Comparison of ENCODE assay signal across 35 cellular contexts in genomic region chr7:42409296-42409695, GRCh38.
"Had no signal": no experiment of that assay in that cellular context is flagged by ENCODE, and none has a peak within 500 bp of the region (broad histone marks: within the 10 kb centered on the region; RNA-seq: fewer than 3 reads in every experiment).

No MANE protein-coding gene starts in this region.

- H3K36me3 ChIP-seq: adrenal gland, brain microvascular endothelial cell, breast epithelium had no signal

- H3K4me1 Mint-ChIP-seq: activated CD4-positive, alpha-beta T cell treated with anti-CD3 and anti-CD28 coated beads for 36 hours; activated CD4-positive, alpha-beta T cell treated with anti-CD3 and anti-CD28 coated beads, Interleukin-2, amount 10 ng/mL, durations not matched to agents 7 days and 5 days; activated naive CD8-positive, alpha-beta T cell treated with anti-CD3 and anti-CD28 coated beads for 36 hours; activated T-helper 17 cell treated with anti-CD3 and anti-CD28 coated beads, Interleukin-2, amount 50 U/mL, for 72 hours had no signal

- H3K36me3 Mint-ChIP-seq: activated CD4-positive, alpha-beta memory T cell treated with anti-CD3 and anti-CD28 coated beads for 36 hours; activated naive CD4-positive, alpha-beta T cell treated with anti-CD3 and anti-CD28 coated beads, Interleukin-2, amount 50 U/mL, for 72 hours; activated naive CD8-positive, alpha-beta T cell treated with anti-CD3 and anti-CD28 coated beads for 36 hours had no signal

- H3K27me3 ChIP-seq: adrenal gland, body of pancreas, brain microvascular endothelial cell, breast epithelium had no signal

- H3K9me3 ChIP-seq: adrenal gland, body of pancreas, breast epithelium had no signal

- DNase-seq: activated CD4-positive, alpha-beta memory T cell treated with anti-CD3 and anti-CD28 coated beads for 36 hours; activated CD4-positive, alpha-beta T cell treated with anti-CD3 and anti-CD28 coated beads for 1 hour; activated CD4-positive, alpha-beta T cell treated with anti-CD3 and anti-CD28 coated beads for 36 hours; activated CD4-positive, alpha-beta T cell treated with anti-CD3 and anti-CD28 coated beads for 48 hours; activated CD4-positive, alpha-beta T cell treated with anti-CD3 and anti-CD28 coated beads, Interleukin-2, amount 10 ng/mL, durations not matched to agents 7 days and 5 days; activated CD4-positive, CD25-positive, alpha-beta regulatory T cell; activated CD8-positive, alpha-beta memory T cell treated with anti-CD3 and anti-CD28 coated beads, Interleukin-2, amount 50 U/mL, for 4 hours; activated CD8-positive, alpha-beta T cell treated with anti-CD3 and anti-CD28 coated beads for 36 hours; activated effector memory CD4-positive, alpha-beta T cell treated with anti-CD3 and anti-CD28 coated beads, Interleukin-2, amount 50 U/mL, for 16 hours; activated gamma-delta T cell treated with Interleukin-2 at 50 U/mL for 16 hours; activated naive CD4-positive, alpha-beta T cell; activated naive CD4-positive, alpha-beta T cell treated with anti-CD3 and anti-CD28 coated beads for 36 hours; activated naive CD4-positive, alpha-beta T cell treated with anti-CD3 and anti-CD28 coated beads, Interleukin-2, amount 50 U/mL, for 16 hours; activated naive CD8-positive, alpha-beta T cell treated with anti-CD3 and anti-CD28 coated beads for 36 hours; activated T-cell treated with anti-CD3 and anti-CD28 coated beads for 4 hours; activated T-cell treated with anti-CD3 and anti-CD28 coated beads, Interleukin-2, amount 50 U/mL, for 1 hour; activated T-cell treated with anti-CD3 and anti-CD28 coated beads, Interleukin-2, amount 50 U/mL, for 4 hours; activated T-cell treated with anti-CD3 and anti-CD28 coated beads, Interleukin-2, amount 50 U/mL, for 72 hours; adrenal gland; amniotic stem cell; aorta; body of pancreas; brain microvascular endothelial cell; central memory CD4-positive, alpha-beta T cell; T-helper 1 cell; T-helper 2 cell; T-helper 9 cell had no signal

- H3K4me3 Mint-ChIP-seq: activated CD4-positive, alpha-beta memory T cell treated with anti-CD3 and anti-CD28 coated beads for 36 hours; activated CD4-positive, alpha-beta T cell treated with anti-CD3 and anti-CD28 coated beads for 36 hours; activated CD4-positive, alpha-beta T cell treated with anti-CD3 and anti-CD28 coated beads, Interleukin-2, amount 10 ng/mL, durations not matched to agents 7 days and 5 days; activated CD8-positive, alpha-beta T cell treated with anti-CD3 and anti-CD28 coated beads for 36 hours; activated naive CD4-positive, alpha-beta T cell treated with anti-CD3 and anti-CD28 coated beads for 36 hours; activated naive CD8-positive, alpha-beta T cell treated with anti-CD3 and anti-CD28 coated beads for 36 hours; activated T-cell treated with anti-CD3 and anti-CD28 coated beads, Interleukin-2, amount 50 U/mL, for 4 hours; activated T-cell treated with anti-CD3 and anti-CD28 coated beads, Interleukin-2, amount 50 U/mL, for 72 hours; activated T-helper 1 cell treated with anti-CD3 and anti-CD28 coated beads, Interleukin-12 subunit alpha, Interleukin-12 subunit beta, Interleukin-2, Interleukin-4 antibody, amounts not matched to agents 30 ng/mL and 10 ng/mL and 1 ng/mL, durations not matched to agents 14 hours and 24 hours and 36 hours; activated T-helper 17 cell treated with anti-CD3 and anti-CD28 coated beads, Interleukin-2, amount 50 U/mL, for 72 hours; T-helper 1 cell treated with Interleukin-12 subunit alpha and Interleukin-12 subunit beta and Interleukin-4 antibody, amounts not matched to agents 30 μg/mL and 1 μg/mL, for 36 hours; T-helper 2 cell treated with Interferon-gamma antibody and Interleukin-4, amounts not matched to agents 5 μg/mL and 100 μg/mL, for 36 hours had no signal

- ATAC-seq: activated CD4-positive, alpha-beta T cell treated with anti-CD3 and anti-CD28 coated beads for 36 hours; activated CD4-positive, CD25-positive, alpha-beta regulatory T cell treated with anti-CD3 and anti-CD28 coated beads, Interleukin-2, amount 50 U/mL, for 24 hours; activated CD8-positive, alpha-beta T cell treated with anti-CD3 and anti-CD28 coated beads for 36 hours; activated naive CD4-positive, alpha-beta T cell treated with anti-CD3 and anti-CD28 coated beads, Interleukin-2, amount 50 U/mL, for 72 hours; activated T-cell treated with anti-CD3 and anti-CD28 coated beads, Interleukin-2, amount 50 U/mL, for 4 hours; activated T-cell treated with anti-CD3 and anti-CD28 coated beads, Interleukin-2, amount 50 U/mL, for 72 hours; activated T-helper 17 cell treated with anti-CD3 and anti-CD28 coated beads, Interleukin-2, amount 50 U/mL, for 72 hours; body of pancreas had no signal

- H3K4me3 ChIP-seq: adrenal gland, body of pancreas, breast epithelium had no signal

- H3K4me1 ChIP-seq: adrenal gland, body of pancreas, breast epithelium had no signal

- H3K27me3 Mint-ChIP-seq: activated CD4-positive, alpha-beta memory T cell treated with anti-CD3 and anti-CD28 coated beads for 36 hours; activated CD4-positive, alpha-beta T cell treated with anti-CD3 and anti-CD28 coated beads for 36 hours; activated CD4-positive, alpha-beta T cell treated with anti-CD3 and anti-CD28 coated beads, Interleukin-2, amount 10 ng/mL, durations not matched to agents 7 days and 5 days; activated CD8-positive, alpha-beta T cell treated with anti-CD3 and anti-CD28 coated beads for 36 hours; activated naive CD8-positive, alpha-beta T cell treated with anti-CD3 and anti-CD28 coated beads for 36 hours; activated T-helper 17 cell treated with anti-CD3 and anti-CD28 coated beads, Interleukin-2, amount 50 U/mL, for 72 hours had no signal

- H3K27ac ChIP-seq: adrenal gland, body of pancreas, brain microvascular endothelial cell, breast epithelium, VCaP had no signal

- H3K27ac Mint-ChIP-seq: activated CD4-positive, alpha-beta memory T cell treated with anti-CD3 and anti-CD28 coated beads for 36 hours; activated CD4-positive, alpha-beta T cell treated with anti-CD3 and anti-CD28 coated beads for 36 hours; activated CD4-positive, alpha-beta T cell treated with anti-CD3 and anti-CD28 coated beads, Interleukin-2, amount 10 ng/mL, durations not matched to agents 7 days and 5 days; activated CD8-positive, alpha-beta T cell treated with anti-CD3 and anti-CD28 coated beads for 36 hours; activated naive CD4-positive, alpha-beta T cell treated with anti-CD3 and anti-CD28 coated beads for 36 hours; activated naive CD4-positive, alpha-beta T cell treated with anti-CD3 and anti-CD28 coated beads, Interleukin-2, amount 50 U/mL, for 72 hours; activated naive CD8-positive, alpha-beta T cell treated with anti-CD3 and anti-CD28 coated beads for 36 hours; activated T-cell treated with anti-CD3 and anti-CD28 coated beads, Interleukin-2, amount 50 U/mL, for 72 hours; activated T-helper 1 cell treated with anti-CD3 and anti-CD28 coated beads, Interleukin-12 subunit alpha, Interleukin-12 subunit beta, Interleukin-2, Interleukin-4 antibody, amounts not matched to agents 30 ng/mL and 10 ng/mL and 1 ng/mL, durations not matched to agents 14 hours and 24 hours and 36 hours; activated T-helper 17 cell treated with anti-CD3 and anti-CD28 coated beads, Interleukin-2, amount 50 U/mL, for 72 hours; T-helper 1 cell treated with Interleukin-12 subunit alpha and Interleukin-12 subunit beta and Interleukin-4 antibody, amounts not matched to agents 30 μg/mL and 1 μg/mL, for 36 hours; T-helper 2 cell treated with Interferon-gamma antibody and Interleukin-4, amounts not matched to agents 5 μg/mL and 100 μg/mL, for 36 hours had no signal

- H3K9me3 Mint-ChIP-seq: activated CD4-positive, alpha-beta memory T cell treated with anti-CD3 and anti-CD28 coated beads for 36 hours; activated CD4-positive, alpha-beta T cell treated with anti-CD3 and anti-CD28 coated beads, Interleukin-2, amount 10 ng/mL, durations not matched to agents 7 days and 5 days; activated CD8-positive, alpha-beta T cell treated with anti-CD3 and anti-CD28 coated beads for 36 hours; activated T-cell treated with anti-CD3 and anti-CD28 coated beads, Interleukin-2, amount 50 U/mL, for 4 hours; activated T-cell treated with anti-CD3 and anti-CD28 coated beads, Interleukin-2, amount 50 U/mL, for 72 hours; activated T-helper 1 cell treated with anti-CD3 and anti-CD28 coated beads, Interleukin-12 subunit alpha, Interleukin-12 subunit beta, Interleukin-2, Interleukin-4 antibody, amounts not matched to agents 30 ng/mL and 10 ng/mL and 1 ng/mL, durations not matched to agents 14 hours and 24 hours and 36 hours; activated T-helper 17 cell treated with anti-CD3 and anti-CD28 coated beads, Interleukin-2, amount 50 U/mL, for 72 hours; T-helper 1 cell treated with Interleukin-12 subunit alpha and Interleukin-12 subunit beta and Interleukin-4 antibody, amounts not matched to agents 30 μg/mL and 1 μg/mL, for 36 hours; T-helper 2 cell treated with Interferon-gamma antibody and Interleukin-4, amounts not matched to agents 5 μg/mL and 100 μg/mL, for 36 hours had no signal
